ENCODE assay signal across 18 cellular contexts in genomic region chr2:128748336-128748735, GRCh38.
DNase-seq lines count a peak whose midpoint lies in the region; ATAC-seq and TF ChIP-seq lines count a peak whose summit lies in the region.
"Had no signal": no experiment of that assay in that cellular context is flagged by ENCODE, and none has a peak within 500 bp of the region (broad histone marks: within the 10 kb centered on the region; RNA-seq: fewer than 3 reads in every experiment).

No MANE protein-coding gene starts in this region.

- no peak overlapping the region for H3K4me2 ChIP-seq in GM23338
- H3K4me2 ChIP-seq: A549; BLaER1 treated with 17β-estradiol and CSF1 and Interleukin-3, amounts not matched to agents 10 nM and 100 nM had no signal

- H3K9me3 Mint-ChIP-seq in GM23338 = no peaks in the 10 kb centered on the region
- H3K9me3 Mint-ChIP-seq in osteocyte (ENCODE audit: unreplicated experiment) = no peaks in the 10 kb centered on the region
- no peaks in the 10 kb centered on the region for H3K9me3 Mint-ChIP-seq in natural killer cell treated with Interleukin-12 subunit alpha and Interleukin-12 subunit beta and Interleukin-15 and Interleukin-18, amount 100 ng/mL, for 72 hours
- H3K9me3 Mint-ChIP-seq: CD4-positive, alpha-beta T cell; CD8-positive, alpha-beta T cell had no signal

- H3K4me1 Mint-ChIP-seq in GM23338 = peaks cover 8% of the 10 kb centered on the region
- H3K4me1 Mint-ChIP-seq in osteocyte (ENCODE audit: unreplicated experiment) = peaks cover 58% of the 10 kb centered on the region
- no peaks in the 10 kb centered on the region for H3K4me1 Mint-ChIP-seq in natural killer cell treated with Interleukin-12 subunit alpha and Interleukin-12 subunit beta and Interleukin-15 and Interleukin-18, amount 100 ng/mL, for 72 hours (ENCODE audit: low read depth in 2 of 2)

- H3K4me1 ChIP-seq in GM23338 (ENCODE audit: insufficient read depth) (peaks cover 8% of the 10 kb centered on the region), adrenal gland (replicated peaks in 1 of 2) (peaks cover 7 to 37% of the 10 kb centered on the region in 2 donors)
- H3K4me1 ChIP-seq: A549, Caco-2 had no signal

- peak; percentile 1 for DNase-seq in NCI-H748 (lab: John Stamatoyannopoulos, UW; ENCODE audit: unreplicated experiment)
- no peak for DNase-seq in NCI-H748 treated with DMSO at 0.1 percent for 48 hours (lab: John Stamatoyannopoulos, UW)
- DNase-seq in GM23338 (ENCODE audit: low spot score) = no peak
- DNase-seq in osteocyte (ENCODE audit: extremely low spot score, unreplicated experiment) = peak; percentile 67
- no peak for DNase-seq in adrenal gland
- DNase-seq in natural killer cell treated with Interleukin-12 subunit alpha and Interleukin-12 subunit beta and Interleukin-15 and Interleukin-18, amount 100 ng/mL, for 72 hours (ENCODE audit: low spot score) = no peak
- DNase-seq: AML-193; Caco-2; Calu3; CD4-positive, alpha-beta T cell; CD8-positive, alpha-beta T cell; DMS79 treated with DMSO at 0.1 percent for 48 hours; GF-D8 had no signal

- H3K4me3 Mint-ChIP-seq in GM23338 (no peak overlapping the region), osteocyte (ENCODE audit: unreplicated experiment) (no peak overlapping the region)
- no peak overlapping the region for H3K4me3 Mint-ChIP-seq in natural killer cell treated with Interleukin-12 subunit alpha and Interleukin-12 subunit beta and Interleukin-15 and Interleukin-18, amount 100 ng/mL, for 72 hours
- H3K4me3 Mint-ChIP-seq: B cell; CD4-positive, alpha-beta T cell; CD8-positive, alpha-beta T cell had no signal

- intact Hi-C loops in adrenal gland (cut with DNase I) = no loop called here

- H3K36me3 ChIP-seq in GM23338 (ENCODE audit: insufficient read depth) (no peaks in the 10 kb centered on the region), adrenal gland (replicated peaks in 1 of 2) (no peaks in the 10 kb centered on the region)
- H3K36me3 ChIP-seq: BLaER1 treated with 17β-estradiol and CSF1 and Interleukin-3, amounts not matched to agents 10 nM and 100 nM had no signal

- H3K79me2 ChIP-seq in GM23338 (replicated peaks; ENCODE audit: insufficient read depth) = no peaks in the 10 kb centered on the region

- H4K20me1 ChIP-seq in GM23338 (replicated peaks; ENCODE audit: insufficient read depth) = no peaks in the 10 kb centered on the region
- H4K20me1 ChIP-seq: BLaER1 treated with 17β-estradiol and CSF1 and Interleukin-3, amounts not matched to agents 10 nM and 100 nM had no signal

- no peak overlapping the region for H3K4me3 ChIP-seq in GM23338
- H3K4me3 ChIP-seq in adrenal gland = no peak overlapping the region
- H3K4me3 ChIP-seq: A549; BLaER1 treated with 17β-estradiol and CSF1 and Interleukin-3, amounts not matched to agents 10 nM and 100 nM had no signal

- peaks cover 2% of the 10 kb centered on the region; the same call in 1 of the 2 replicates for H3K9me2 ChIP-seq in GM23338 (ENCODE audit: insufficient read depth)

- H3K27ac Mint-ChIP-seq in GM23338 = no peak overlapping the region
- H3K27ac Mint-ChIP-seq in osteocyte (ENCODE audit: unreplicated experiment) = no peak overlapping the region
- no peak overlapping the region for H3K27ac Mint-ChIP-seq in natural killer cell treated with Interleukin-12 subunit alpha and Interleukin-12 subunit beta and Interleukin-15 and Interleukin-18, amount 100 ng/mL, for 72 hours
- H3K27ac Mint-ChIP-seq: B cell; CD4-positive, alpha-beta T cell; CD8-positive, alpha-beta T cell had no signal

- H3K36me3 Mint-ChIP-seq in GM23338 (ENCODE audit: low read depth) (no peaks in the 10 kb centered on the region), osteocyte (ENCODE audit: unreplicated experiment) (no peaks in the 10 kb centered on the region)
- no peaks in the 10 kb centered on the region for H3K36me3 Mint-ChIP-seq in natural killer cell treated with Interleukin-12 subunit alpha and Interleukin-12 subunit beta and Interleukin-15 and Interleukin-18, amount 100 ng/mL, for 72 hours
- H3K36me3 Mint-ChIP-seq: CD8-positive, alpha-beta T cell had no signal

- peaks cover 2% of the 10 kb centered on the region for H3K27me3 Mint-ChIP-seq in GM23338 (ENCODE audit: insufficient read depth, low read depth, poor library complexity)
- H3K27me3 Mint-ChIP-seq in osteocyte (ENCODE audit: unreplicated experiment) = no peaks in the 10 kb centered on the region
- peaks cover 10 to 24% of the 10 kb centered on the region in 2 donors for H3K27me3 Mint-ChIP-seq in natural killer cell treated with Interleukin-12 subunit alpha and Interleukin-12 subunit beta and Interleukin-15 and Interleukin-18, amount 100 ng/mL, for 72 hours
- H3K27me3 Mint-ChIP-seq: CD4-positive, alpha-beta T cell had no signal

- H3F3A ChIP-seq in GM23338 (replicated peaks; ENCODE audit: low read depth) = no peaks in the 10 kb centered on the region

- ATAC-seq in GM23338 = no peak
- ATAC-seq in natural killer cell treated with Interleukin-12 subunit alpha and Interleukin-12 subunit beta and Interleukin-15 and Interleukin-18, amount 100 ng/mL, for 72 hours = no peak
- ATAC-seq: A549; CD8-positive, alpha-beta T cell had no signal

- TF ChIP-seq CTCF in GM23338 (conservative IDR thresholded peaks at IDR 0.05; ENCODE audit: low read depth in 2 of 2) = no peak
- no peak for TF ChIP-seq CTCF in osteocyte (IDR thresholded peaks at IDR 0.05)
- TF ChIP-seq CTCF in adrenal gland (IDR thresholded peaks at IDR 0.05) = no peak

- no peak for TF ChIP-seq POLR2A in adrenal gland (IDR thresholded peaks at IDR 0.05)

- H3K27me3 ChIP-seq in GM23338 (ENCODE audit: insufficient read depth) (no peaks in the 10 kb centered on the region), adrenal gland (no peaks in the 10 kb centered on the region)
- H3K27me3 ChIP-seq: BLaER1 treated with 17β-estradiol and CSF1 and Interleukin-3, amounts not matched to agents 10 nM and 100 nM had no signal

- WGBS in adrenal gland, 4 donors = 84 to 97% (median 95%) methylated on average over 10 of the region's 10 CpGs

- peak overlapping the region; percentile 83 for H2AFZ ChIP-seq in GM23338

- H3K27ac ChIP-seq in GM23338 (ENCODE audit: low read depth) = no peak overlapping the region
- no peak overlapping the region for H3K27ac ChIP-seq in adrenal gland
- H3K27ac ChIP-seq: 22Rv1; A549; BLaER1 treated with 17β-estradiol and CSF1 and Interleukin-3, amounts not matched to agents 10 nM and 100 nM; C4-2B had no signal

- no peaks in the 10 kb centered on the region for H3K9me3 ChIP-seq in adrenal gland (replicated peaks in 1 of 3)
- H3K9me3 ChIP-seq: A549; BLaER1 treated with 17β-estradiol and CSF1 and Interleukin-3, amounts not matched to agents 10 nM and 100 nM; Caco-2 had no signal

TF ChIP-seq in GM23338, 12 proteins besides CTCF, POLR2A, EP300 and RAD21 (continues in another document):
- TF ChIP-seq STAT1 (IDR thresholded peaks at IDR 0.05; ENCODE audit: unreplicated experiment) (no peak), ZNF462 (CRISPR knock-in tag; IDR thresholded peaks at IDR 0.05) (no peak)

Comparison
In these comparisons a context has a peak if more than half of its experiments do, and no peak if none do; other contexts are left out.
1. DNase-seq: peak in NCI-H748 (single experiment) and osteocyte (single experiment); none in NCI-H748 treated with DMSO at 0.1 percent for 48 hours (single experiment), GM23338 (single experiment), adrenal gland (0 of 7) and natural killer cell treated with Interleukin-12 subunit alpha and Interleukin-12 subunit beta and Interleukin-15 and Interleukin-18, amount 100 ng/mL, for 72 hours (single experiment).